Comparison of ENCODE assay signal across 8 cellular contexts in the genomic region with DNA sequence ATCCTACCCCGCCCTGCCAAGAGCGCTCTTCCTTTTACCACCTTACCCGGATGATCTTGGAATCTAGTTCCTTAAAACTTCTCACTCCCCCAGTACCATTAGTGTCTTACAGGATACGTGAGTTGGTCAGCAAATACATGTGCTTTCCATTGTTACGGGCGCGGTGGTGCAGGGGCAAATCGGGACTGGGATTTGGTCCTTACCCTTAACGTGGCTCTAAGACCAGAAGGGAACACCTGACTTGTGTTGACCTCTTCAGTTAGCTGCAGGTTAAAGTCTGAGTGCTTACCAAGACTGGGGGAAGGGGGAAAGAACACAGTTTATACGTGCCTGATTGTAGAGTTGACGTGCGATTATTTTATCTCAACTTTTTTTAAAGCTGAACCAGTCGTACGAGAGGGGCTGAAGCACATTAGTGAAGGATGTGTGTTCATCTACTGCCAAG. TPM values are rescaled to one million over a fixed set of nuclear protein-coding genes. Genes with fewer than 3 reads are reported as not detected.
A peak's percentile ranks its signal among the peaks of the same experiment; 100 is the strongest.
DNase-seq lines count a peak whose midpoint lies in the region; ATAC-seq and TF ChIP-seq lines count a peak whose summit lies in the region.

No MANE protein-coding gene starts in this region.

- peaks cover 7% of the 10 kb centered on the region; the same call in 1 of the 2 replicates for H3K4me1 ChIP-seq in HUES64 (ENCODE audit: insufficient read depth, low read length)
- H3K4me1 ChIP-seq in adipocyte (ENCODE audit: control insufficient read depth, insufficient read depth, low read length): peaks cover 33% of the 10 kb centered on the region
- H3K4me1 ChIP-seq in tibial nerve: peaks cover 0 to 48% (median 16%) of the 10 kb centered on the region in 4 donors

- no peaks in the 10 kb centered on the region for H3K27me3 Mint-ChIP-seq in CD4-positive, alpha-beta T cell

- 4% methylated on average over 14 of the region's 14 CpGs for WGBS in HUES64
- 3 to 4% methylated on average over 14 of the region's 14 CpGs for WGBS in tibial nerve, 2 donors

- H3K36me3 ChIP-seq in HUES64 (ENCODE audit: insufficient read depth, low read length) (peaks cover 42% of the 10 kb centered on the region), adipocyte (ENCODE audit: control insufficient read depth, insufficient read depth, low read length, severe bottlenecking) (peaks cover 38% of the 10 kb centered on the region), tibial nerve (peaks cover 0 to 36% (median 0%) of the 10 kb centered on the region in 3 donors)

- no peak for TF ChIP-seq CTCF in CD4-positive, alpha-beta T cell (IDR thresholded peaks at IDR 0.05)
- TF ChIP-seq CTCF in tibial nerve (IDR thresholded peaks at IDR 0.05): no peak

- H3K4me3 ChIP-seq in HUES64 (ENCODE audit: low read length) (peak overlapping the region; percentile 89), adipocyte (ENCODE audit: low read length) (peak overlapping the region; percentile 86), tibial nerve (peak overlapping the region; percentile 46 to 93 (median 90))

- H3K4me3 Mint-ChIP-seq in CD4-positive, alpha-beta T cell: peak overlapping the region; percentile 99

- no peak for TF ChIP-seq EP300 in tibial nerve (IDR thresholded peaks at IDR 0.05)

- H3K36me3 Mint-ChIP-seq in CD4-positive, alpha-beta T cell (ENCODE audit: low read depth): peaks cover 59% of the 10 kb centered on the region

- H3K27ac ChIP-seq in CD4-positive, alpha-beta T cell (ENCODE audit: low read depth, low read length): peak overlapping the region; percentile 76
- H3K27ac ChIP-seq in HUES64 (ENCODE audit: low read depth, low read length): peak overlapping the region; percentile 94
- H3K27ac ChIP-seq in tibial nerve: peak overlapping the region in 3 of 4 donors; percentile 86 to 87 (median 87)

- H3K9me3 Mint-ChIP-seq in CD4-positive, alpha-beta T cell: no peaks in the 10 kb centered on the region

- DNase-seq in CD4-positive, alpha-beta T cell: no peak
- no peak for DNase-seq in adipocyte (ENCODE audit: low read depth)
- DNase-seq in left lobe of liver (ENCODE audit: low spot score): no peak
- no peak for DNase-seq in tibial nerve (ENCODE audit: low spot score in 2 of 2)
- DNase-seq in germinal center (ENCODE audit: low spot score): no peak
- DNase-seq in NCI-H2227 (lab: John Stamatoyannopoulos, UW; ENCODE audit: unreplicated experiment): no peak

- peak overlapping the region; percentile 95 for H3K27ac Mint-ChIP-seq in CD4-positive, alpha-beta T cell

- H3K9ac ChIP-seq in HUES64 (ENCODE audit: low read depth, low read length) (peak overlapping the region; percentile 93), adipocyte (ENCODE audit: low read length) (peak overlapping the region; percentile 90)

- H3K4me1 Mint-ChIP-seq in CD4-positive, alpha-beta T cell (ENCODE audit: low read depth): peaks cover 82% of the 10 kb centered on the region

- intact Hi-C loops in CD4-positive, alpha-beta T cell (cut with DNase I, micrococcal nuclease): loop anchor here (1.0 to 10.0 kb wide), 4 partner anchors 10 to 1217 kb away; a partner anchor contains a TSS

- CTCF ChIA-PET in CD4-positive, alpha-beta T cell (lab: Charles Lee): interaction anchor here (0.7 to 1.4 kb wide), 3 partner anchors 9 to 1202 kb away, joined by 3 to 5 read pairs (median 3); a partner anchor contains a TSS

- ATAC-seq in CD4-positive, alpha-beta T cell (ENCODE audit: poor library complexity): peak; percentile 9
- ATAC-seq in left lobe of liver (peak; percentile 63), GM19463 (IDR thresholded peaks at IDR 0.05; ENCODE audit: unreplicated experiment) (no peak)

- POLR2A ChIA-PET in CD4-positive, alpha-beta T cell (lab: Charles Lee): interaction anchor here (0.8 to 3.8 kb wide), 4 partner anchors 10 to 363 kb away, joined by 3 to 30 read pairs (median 8); a partner anchor contains a TSS

- H3K9me3 ChIP-seq in CD4-positive, alpha-beta T cell (ENCODE audit: control insufficient read depth, low read length): no peaks in the 10 kb centered on the region
- no peaks in the 10 kb centered on the region for H3K9me3 ChIP-seq in HUES64 (ENCODE audit: insufficient read depth, low read depth, low read length)
- no peaks in the 10 kb centered on the region for H3K9me3 ChIP-seq in adipocyte (ENCODE audit: control insufficient read depth, low read length)
- no peaks in the 10 kb centered on the region for H3K9me3 ChIP-seq in tibial nerve

- no peak for TF ChIP-seq POLR2A in tibial nerve (IDR thresholded peaks at IDR 0.05)

- no peaks in the 10 kb centered on the region for H3K27me3 ChIP-seq in CD4-positive, alpha-beta T cell (ENCODE audit: control insufficient read depth, insufficient read depth, low read length)
- H3K27me3 ChIP-seq in HUES64 (ENCODE audit: insufficient read depth, low read length): no peaks in the 10 kb centered on the region
- no peaks in the 10 kb centered on the region for H3K27me3 ChIP-seq in adipocyte (replicated peaks; ENCODE audit: control insufficient read depth, insufficient read depth, low read length)
- H3K27me3 ChIP-seq in tibial nerve: no peaks in the 10 kb centered on the region

RNA-seq across cellular contexts. Expression of a gene that starts 0.5 kb away (rescaled TPM):
- total RNA-seq in CD4-positive, alpha-beta T cell: 10 to 100 TPM; 13.2 to 17.7 TPM
- 295 TPM for polyA plus RNA-seq in HUES64 (2013, experiment 1 of 2)
- polyA plus RNA-seq in HUES64 (2013, experiment 2 of 2): 283 TPM
- total RNA-seq in left lobe of liver (59.2 TPM), tibial nerve (100 to 1,000 TPM in 1 of 4 donors, 10 to 100 TPM in 3; 31.8 to 124 (median 85.6) TPM)

RNA-seq across cellular contexts. Expression of a gene that starts 0.9 kb away (rescaled TPM):
- total RNA-seq in CD4-positive, alpha-beta T cell: 10 to 100 TPM in 1 of 2 experiments, 1 to 10 TPM in 1; 8.9 to 11.7 TPM
- polyA plus RNA-seq in HUES64 (2013, experiment 1 of 2): 16.2 TPM
- polyA plus RNA-seq in HUES64 (2013, experiment 2 of 2): 19.9 TPM
- total RNA-seq in left lobe of liver: 3.1 TPM
- total RNA-seq in tibial nerve: 10 to 100 TPM; 14.1 to 24.0 (median 16.9) TPM

RNA-seq across cellular contexts. Expression of a gene that starts 10.0 kb away (rescaled TPM):
- 10 to 100 TPM; 31.4 to 32.0 TPM for total RNA-seq in CD4-positive, alpha-beta T cell
- polyA plus RNA-seq in HUES64 (2013, experiment 1 of 2): 21.2 TPM
- 24.2 TPM for polyA plus RNA-seq in HUES64 (2013, experiment 2 of 2)
- 6.5 TPM for total RNA-seq in left lobe of liver
- total RNA-seq in tibial nerve: 10 to 100 TPM in 1 of 4 donors, 1 to 10 TPM in 3; 4.5 to 12.6 (median 6.6) TPM

RNA-seq across cellular contexts. Expression of a gene that starts 10.2 kb away (rescaled TPM):
- total RNA-seq in CD4-positive, alpha-beta T cell: under 1 TPM; 0.69 to 0.70 TPM
- 1.5 TPM for polyA plus RNA-seq in HUES64 (2013, experiment 1 of 2)
- 2.2 TPM for polyA plus RNA-seq in HUES64 (2013, experiment 2 of 2)
- total RNA-seq in left lobe of liver (1.9 TPM), tibial nerve (1 to 10 TPM in 3 of 4 donors, not detected in 1; 2.1 to 3.9 (median 3.5) TPM)
